ENCODE assay signal across 8 cellular contexts in the genomic region with DNA sequence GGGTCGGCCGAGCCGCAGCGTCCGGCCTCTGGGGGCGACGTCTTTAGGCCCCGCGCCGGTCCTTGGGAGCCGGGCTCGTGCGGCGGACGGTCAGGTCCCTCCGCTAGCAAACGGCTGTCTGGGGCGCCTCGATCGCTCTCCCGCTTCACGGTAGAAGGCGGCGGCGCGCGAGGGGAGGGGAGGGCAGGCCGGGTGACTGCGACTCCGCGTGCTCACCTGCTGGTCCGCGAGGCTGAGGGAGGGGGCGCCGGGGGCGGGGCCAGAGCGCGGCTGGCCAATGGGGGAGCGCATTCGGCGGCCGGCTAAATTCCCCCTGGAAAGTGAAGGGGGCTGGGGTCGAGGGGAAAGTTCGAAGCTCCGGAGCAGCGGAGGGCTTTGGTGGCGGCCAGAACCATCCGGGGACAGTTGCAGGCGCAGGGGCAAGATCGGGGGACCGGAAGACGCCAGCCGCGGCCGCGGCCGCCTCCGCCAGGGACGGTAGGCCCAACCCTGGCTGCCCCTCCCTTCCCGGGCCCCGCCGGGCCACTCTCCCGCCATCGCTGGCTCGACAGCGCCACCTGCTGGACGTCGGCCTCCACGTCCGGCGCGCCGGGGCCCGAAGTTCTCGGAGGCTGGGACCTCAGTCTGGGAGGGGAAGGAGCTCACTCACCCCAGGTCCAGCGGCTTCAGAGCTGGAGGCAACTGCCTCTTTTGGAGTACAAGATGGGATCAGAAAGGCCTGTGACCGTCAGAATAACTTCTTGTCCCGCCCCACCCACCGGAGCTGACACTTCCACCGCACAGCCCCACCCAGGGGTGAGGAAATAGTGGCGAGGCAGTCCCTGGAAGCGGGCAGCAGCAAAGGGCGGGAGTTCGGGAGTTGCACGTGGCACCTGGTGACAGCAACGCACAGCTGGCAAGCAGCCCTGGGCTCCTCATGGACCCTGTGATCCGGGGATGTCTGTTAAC. TPM values are rescaled to one million over a fixed set of nuclear protein-coding genes. Genes with fewer than 3 reads are reported as not detected.
DNase-seq lines count a peak whose midpoint lies in the region; ATAC-seq and TF ChIP-seq lines count a peak whose summit lies in the region.

No MANE protein-coding gene starts in this region.

- H3K27ac Mint-ChIP-seq in neural crest cell (ENCODE audit: unreplicated experiment) = no peak overlapping the region
- peak overlapping the region; percentile 91 to 96 for H3K27ac Mint-ChIP-seq in stimulated activated naive CD8-positive, alpha-beta T cell treated with anti-CD3 and anti-CD28 coated beads, Interleukin-15, amount 100 ng/mL, for 72 hours

- H3K4me1 ChIP-seq in DND-41 (ENCODE audit: insufficient read depth, low read length) = peaks cover 12% of the 10 kb centered on the region

- peak overlapping the region; percentile 47; the same call in 1 of the 2 replicates for H3K27ac ChIP-seq in DND-41 (ENCODE audit: low read length)

- H3K4me3 ChIP-seq in DND-41 (ENCODE audit: low read depth in 1 of 2, low read length in 2 of 2) (peak overlapping the region in 1 of 2 experiments; percentile 57; a peak in 2 of 4 replicates), foreskin fibroblast (ENCODE audit: low read depth in 1 of 2, low read length in 2 of 2) (peak overlapping the region; percentile 49 to 57)

- peak overlapping the region; percentile 77 for H2AFZ ChIP-seq in DND-41 (ENCODE audit: low read depth, low read length)

- no peaks in the 10 kb centered on the region for H3K79me2 ChIP-seq in DND-41 (ENCODE audit: insufficient read depth, low read length)

- H3K9ac ChIP-seq in DND-41 (ENCODE audit: low read depth, low read length) = peak overlapping the region; percentile 50

- peak overlapping the region; percentile 72 for H3K4me3 Mint-ChIP-seq in neural crest cell
- peak overlapping the region; percentile 80 to 82 for H3K4me3 Mint-ChIP-seq in stimulated activated naive CD8-positive, alpha-beta T cell treated with anti-CD3 and anti-CD28 coated beads, Interleukin-15, amount 100 ng/mL, for 72 hours

- peak; percentile 86 for TF ChIP-seq RAD21 in Ishikawa (IDR thresholded peaks at IDR 0.05; ENCODE audit: low read depth)

- peak; percentile 75 for DNase-seq in DND-41
- DNase-seq in RPMI8226 = peak; percentile 86
- peak; percentile 74 for DNase-seq in activated effector memory CD4-positive, alpha-beta T cell treated with Interleukin-2 at 50 U/mL for 16 hours
- DNase-seq in foreskin fibroblast = peak; percentile 48 to 83
- DNase-seq in neural crest cell (ENCODE audit: low read depth, low spot score) = peak; percentile 87
- peak; percentile 84 to 87 for DNase-seq in stimulated activated naive CD8-positive, alpha-beta T cell treated with anti-CD3 and anti-CD28 coated beads, Interleukin-15, amount 100 ng/mL, for 72 hours

- H4K20me1 ChIP-seq in DND-41 (ENCODE audit: insufficient read depth, low read length) = no peaks in the 10 kb centered on the region

- peaks cover 4% of the 10 kb centered on the region for H3K4me1 Mint-ChIP-seq in neural crest cell
- peaks cover 15% of the 10 kb centered on the region for H3K4me1 Mint-ChIP-seq in stimulated activated naive CD8-positive, alpha-beta T cell treated with anti-CD3 and anti-CD28 coated beads, Interleukin-15, amount 100 ng/mL, for 72 hours

- peak overlapping the region; percentile 85 for H3K4me2 ChIP-seq in DND-41 (ENCODE audit: insufficient read depth, low read length)

- no peak for TF ChIP-seq EP300 in Ishikawa (IDR thresholded peaks at IDR 0.05; ENCODE audit: borderline replicate concordance)

- peaks cover 8% of the 10 kb centered on the region for H3K36me3 ChIP-seq in DND-41 (ENCODE audit: insufficient read depth, low read length)

- peaks cover 5% of the 10 kb centered on the region for H3K36me3 Mint-ChIP-seq in neural crest cell (ENCODE audit: low read depth)

- H3K27me3 Mint-ChIP-seq in neural crest cell (ENCODE audit: low read depth) = peaks cover 4% of the 10 kb centered on the region
- no peaks in the 10 kb centered on the region for H3K27me3 Mint-ChIP-seq in stimulated activated naive CD8-positive, alpha-beta T cell treated with anti-CD3 and anti-CD28 coated beads, Interleukin-15, amount 100 ng/mL, for 72 hours

- H3K9me3 ChIP-seq in DND-41 (ENCODE audit: insufficient read depth, low read length, severe bottlenecking) = no peaks in the 10 kb centered on the region

- ATAC-seq in DND-41 (ENCODE audit: insufficient read depth, low read depth) (peak; percentile 92), GM21723 (IDR thresholded peaks at IDR 0.05; ENCODE audit: unreplicated experiment) (peak; percentile 93)
- ATAC-seq in stimulated activated naive CD8-positive, alpha-beta T cell treated with anti-CD3 and anti-CD28 coated beads, Interleukin-15, amount 100 ng/mL, for 72 hours = peak; percentile 92

- H3K27me3 ChIP-seq in DND-41 (ENCODE audit: insufficient read depth, low read length, poor library complexity) = no peaks in the 10 kb centered on the region

- TF ChIP-seq CTCF in DND-41 (IDR thresholded peaks at IDR 0.05; ENCODE audit: borderline replicate concordance, extremely low read depth, low read length, poor library complexity, severe bottlenecking) (peak; percentile 88), foreskin fibroblast (IDR thresholded peaks at IDR 0.05; ENCODE audit: low read depth, low read length) (peak; percentile 59), neural crest cell (conservative IDR thresholded peaks at IDR 0.05) (peak; percentile 90)

- peaks cover 3% of the 10 kb centered on the region for H3K9me3 Mint-ChIP-seq in neural crest cell
- no peaks in the 10 kb centered on the region for H3K9me3 Mint-ChIP-seq in stimulated activated naive CD8-positive, alpha-beta T cell treated with anti-CD3 and anti-CD28 coated beads, Interleukin-15, amount 100 ng/mL, for 72 hours

TF ChIP-seq in Ishikawa, 13 proteins besides CTCF, POLR2A, EP300 and RAD21:
- TF ChIP-seq TAF1 (IDR thresholded peaks at IDR 0.05; ENCODE audit: low read depth) = peak; percentile 37
- no peak for TF ChIP-seq EGR1 (IDR thresholded peaks at IDR 0.05)
- TF ChIP-seq YY1 (IDR thresholded peaks at IDR 0.05; ENCODE audit: low read depth) = peak; percentile 61; the same call in 1 of the 2 replicates
- TF ChIP-seq TCF12 (IDR thresholded peaks at IDR 0.05; ENCODE audit: low read depth) = peak; percentile 44; the same call in 1 of the 2 replicates
- TF ChIP-seq, protein P1, sequence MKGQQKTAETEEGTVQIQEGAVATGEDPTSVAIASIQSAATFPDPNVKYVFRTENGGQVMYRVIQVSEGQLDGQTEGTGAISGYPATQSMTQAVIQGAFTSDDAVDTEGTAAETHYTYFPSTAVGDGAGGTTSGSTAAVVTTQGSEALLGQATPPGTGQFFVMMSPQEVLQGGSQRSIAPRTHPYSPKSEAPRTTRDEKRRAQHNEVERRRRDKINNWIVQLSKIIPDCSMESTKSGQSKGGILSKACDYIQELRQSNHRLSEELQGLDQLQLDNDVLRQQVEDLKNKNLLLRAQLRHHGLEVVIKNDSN (IDR thresholded peaks at IDR 0.05) = peak; percentile 38
- TF ChIP-seq, protein P2, sequence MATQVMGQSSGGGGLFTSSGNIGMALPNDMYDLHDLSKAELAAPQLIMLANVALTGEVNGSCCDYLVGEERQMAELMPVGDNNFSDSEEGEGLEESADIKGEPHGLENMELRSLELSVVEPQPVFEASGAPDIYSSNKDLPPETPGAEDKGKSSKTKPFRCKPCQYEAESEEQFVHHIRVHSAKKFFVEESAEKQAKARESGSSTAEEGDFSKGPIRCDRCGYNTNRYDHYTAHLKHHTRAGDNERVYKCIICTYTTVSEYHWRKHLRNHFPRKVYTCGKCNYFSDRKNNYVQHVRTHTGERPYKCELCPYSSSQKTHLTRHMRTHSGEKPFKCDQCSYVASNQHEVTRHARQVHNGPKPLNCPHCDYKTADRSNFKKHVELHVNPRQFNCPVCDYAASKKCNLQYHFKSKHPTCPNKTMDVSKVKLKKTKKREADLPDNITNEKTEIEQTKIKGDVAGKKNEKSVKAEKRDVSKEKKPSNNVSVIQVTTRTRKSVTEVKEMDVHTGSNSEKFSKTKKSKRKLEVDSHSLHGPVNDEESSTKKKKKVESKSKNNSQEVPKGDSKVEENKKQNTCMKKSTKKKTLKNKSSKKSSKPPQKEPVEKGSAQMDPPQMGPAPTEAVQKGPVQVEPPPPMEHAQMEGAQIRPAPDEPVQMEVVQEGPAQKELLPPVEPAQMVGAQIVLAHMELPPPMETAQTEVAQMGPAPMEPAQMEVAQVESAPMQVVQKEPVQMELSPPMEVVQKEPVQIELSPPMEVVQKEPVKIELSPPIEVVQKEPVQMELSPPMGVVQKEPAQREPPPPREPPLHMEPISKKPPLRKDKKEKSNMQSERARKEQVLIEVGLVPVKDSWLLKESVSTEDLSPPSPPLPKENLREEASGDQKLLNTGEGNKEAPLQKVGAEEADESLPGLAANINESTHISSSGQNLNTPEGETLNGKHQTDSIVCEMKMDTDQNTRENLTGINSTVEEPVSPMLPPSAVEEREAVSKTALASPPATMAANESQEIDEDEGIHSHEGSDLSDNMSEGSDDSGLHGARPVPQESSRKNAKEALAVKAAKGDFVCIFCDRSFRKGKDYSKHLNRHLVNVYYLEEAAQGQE (IDR thresholded peaks at IDR 0.05; ENCODE audit: low read depth) = no peak
- no peak for TF ChIP-seq FOXM1 (IDR thresholded peaks at IDR 0.05; ENCODE audit: borderline replicate concordance, low read depth)
- TF ChIP-seq, protein P3, sequence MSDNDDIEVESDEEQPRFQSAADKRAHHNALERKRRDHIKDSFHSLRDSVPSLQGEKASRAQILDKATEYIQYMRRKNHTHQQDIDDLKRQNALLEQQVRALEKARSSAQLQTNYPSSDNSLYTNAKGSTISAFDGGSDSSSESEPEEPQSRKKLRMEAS (IDR thresholded peaks at IDR 0.05) = peak; percentile 99
- peak; percentile 61; the same call in 1 of the 2 replicates for TF ChIP-seq ZBTB7A (IDR thresholded peaks at IDR 0.05; ENCODE audit: low read depth)

RNA-seq across cellular contexts. Expression of a gene that starts 49.9 kb away (rescaled TPM):
- 0.86 and 1.0 TPM in 2 replicates for total RNA-seq in neural crest cell
